ENCODE assay signal across 1 cellular context in genomic region chr11:2699531-2700414, GRCh38.
TF ChIP-seq lines count a peak whose summit lies in the region.

TSS of gene KCNQ1OT1 (minus strand) at chr11:2699994.

TF ChIP-seq in HepG2, 621 proteins besides CTCF, POLR2A, EP300 and RAD21 (continued from another document and continues in another):
- TF ChIP-seq ZBTB49 (CRISPR knock-in tag; IDR thresholded peaks at IDR 0.05; ENCODE audit: borderline replicate concordance) (peak; percentile 92; the same call in 1 of the 2 replicates), ZNF749 (CRISPR knock-in tag; IDR thresholded peaks at IDR 0.05; ENCODE audit: borderline replicate concordance) (no peak; the same call in 1 of the 2 replicates), NRL (CRISPR knock-in tag; IDR thresholded peaks at IDR 0.05; ENCODE audit: borderline replicate concordance) (peak; percentile 92; the same call in 1 of the 2 replicates), YY1 (IDR thresholded peaks at IDR 0.05; ENCODE audit: insufficient read depth, insufficient replicate concordance, low read depth, low read length) (peak; percentile 58), HOXA9 (CRISPR knock-in tag; IDR thresholded peaks at IDR 0.05; ENCODE audit: borderline replicate concordance) (peak; percentile 86), ZNF678 (CRISPR knock-in tag; IDR thresholded peaks at IDR 0.05) (0 out of 2 replicates have a peak, but pooled peaks have one; percentile 52), JDP2 (CRISPR knock-in tag; IDR thresholded peaks at IDR 0.05; ENCODE audit: borderline replicate concordance) (peak; percentile 69), DNMT3B (CRISPR knock-in tag; conservative IDR thresholded peaks at IDR 0.05) (peak; percentile 85; the same call in 1 of the 2 replicates), NR1H2 (CRISPR knock-in tag; IDR thresholded peaks at IDR 0.05; ENCODE audit: borderline replicate concordance, low read depth) (0 out of 2 replicates have a peak, but pooled peaks have one; percentile 48), ZNF83 (CRISPR knock-in tag; IDR thresholded peaks at IDR 0.05; ENCODE audit: borderline replicate concordance) (no peak), ZNF776 (CRISPR knock-in tag; IDR thresholded peaks at IDR 0.05) (peak; percentile 94), RELA (CRISPR knock-in tag; IDR thresholded peaks at IDR 0.05) (peak; percentile 80; the same call in 1 of the 2 replicates), SMAD3 (CRISPR knock-in tag; IDR thresholded peaks at IDR 0.05) (peak; percentile 80; the same call in 1 of the 2 replicates), FOXJ3 (CRISPR knock-in tag; IDR thresholded peaks at IDR 0.05; ENCODE audit: borderline replicate concordance) (0 out of 2 replicates have a peak, but pooled peaks have one; percentile 44), KAT2B (IDR thresholded peaks at IDR 0.05; ENCODE audit: borderline replicate concordance, low read depth, low read length) (no peak), PITX1 (CRISPR knock-in tag; IDR thresholded peaks at IDR 0.05) (peak; percentile 74; the same call in 1 of the 2 replicates), NFE2L2 (IDR thresholded peaks at IDR 0.05; ENCODE audit: low read length) (no peak), HNF1A (IDR thresholded peaks at IDR 0.05; ENCODE audit: low read depth) (no peak), HNF1A (CRISPR knock-in tag; IDR thresholded peaks at IDR 0.05; ENCODE audit: borderline replicate concordance) (peak; percentile 54; the same call in 1 of the 2 replicates), SMARCC2 (IDR thresholded peaks at IDR 0.05) (no peak), FOXO1 (CRISPR knock-in tag; IDR thresholded peaks at IDR 0.05) (peak; percentile 57), ZNF34 (CRISPR knock-in tag; IDR thresholded peaks at IDR 0.05; ENCODE audit: borderline replicate concordance) (0 out of 2 replicates have a peak, but pooled peaks have one; percentile 11), POLR2AphosphoS5 (IDR thresholded peaks at IDR 0.05; ENCODE audit: low read depth, low read length) (peak; percentile 99), ZNF33A (CRISPR knock-in tag; IDR thresholded peaks at IDR 0.05; ENCODE audit: borderline replicate concordance) (no peak; the same call in 1 of the 2 replicates), ZSCAN30 (CRISPR knock-in tag; IDR thresholded peaks at IDR 0.05) (peak; percentile 79; the same call in 1 of the 2 replicates), ZNF687 (CRISPR knock-in tag; IDR thresholded peaks at IDR 0.05) (peak; percentile 75; the same call in 1 of the 2 replicates), ZNF329 (CRISPR knock-in tag; IDR thresholded peaks at IDR 0.05; ENCODE audit: low read depth) (peak; percentile 94), TAF1 (CRISPR knock-in tag; IDR thresholded peaks at IDR 0.05) (peak; percentile 100), SRSF1 (optimal IDR thresholded peaks at IDR 0.05; ENCODE audit: low read depth, low read length) (peak; percentile 73), MTF2 (CRISPR knock-in tag; IDR thresholded peaks at IDR 0.05; ENCODE audit: borderline replicate concordance) (no peak; the same call in 1 of the 2 replicates), ZNF556 (CRISPR knock-in tag; IDR thresholded peaks at IDR 0.05; ENCODE audit: borderline replicate concordance) (no peak; the same call in 1 of the 2 replicates), MXD3 (CRISPR knock-in tag; IDR thresholded peaks at IDR 0.05) (peak; percentile 66; the same call in 1 of the 2 replicates), KMT2A (CRISPR knock-in tag; IDR thresholded peaks at IDR 0.05) (peak; percentile 84; the same call in 1 of the 2 replicates), HMG20A (CRISPR knock-in tag; IDR thresholded peaks at IDR 0.05; ENCODE audit: borderline replicate concordance) (0 out of 2 replicates have a peak, but pooled peaks have one; percentile 28), DRAP1 (CRISPR knock-in tag; IDR thresholded peaks at IDR 0.05) (peak; percentile 99), ZBTB42 (CRISPR knock-in tag; IDR thresholded peaks at IDR 0.05) (no peak; the same call in 1 of the 2 replicates), ZNF354B (CRISPR knock-in tag; IDR thresholded peaks at IDR 0.05) (peak; percentile 93), ELF1 (CRISPR knock-in tag; IDR thresholded peaks at IDR 0.05) (peak; percentile 58), HDAC1 (CRISPR knock-in tag; IDR thresholded peaks at IDR 0.05) (peak; percentile 84), MED1 (CRISPR knock-in tag; IDR thresholded peaks at IDR 0.05) (peak; percentile 80), PTBP1 (IDR thresholded peaks at IDR 0.05; ENCODE audit: low read depth, low read length, poor library complexity, severe bottlenecking) (peak; percentile 49), ZNF766 (CRISPR knock-in tag; IDR thresholded peaks at IDR 0.05; ENCODE audit: borderline replicate concordance) (peak; percentile 96; the same call in 1 of the 2 replicates), HIC2 (CRISPR knock-in tag; IDR thresholded peaks at IDR 0.05; ENCODE audit: low read depth) (peak; percentile 99), ZBTB46 (CRISPR knock-in tag; IDR thresholded peaks at IDR 0.05; ENCODE audit: borderline replicate concordance) (no peak), GRHL1 (CRISPR knock-in tag; conservative IDR thresholded peaks at IDR 0.05) (no peak), ZNF782 (CRISPR knock-in tag; IDR thresholded peaks at IDR 0.05; ENCODE audit: borderline replicate concordance) (no peak)
